Comparison of ENCODE assay signal across 9 cellular contexts in genomic region chr15:90529369-90530249, GRCh38. TPM values are rescaled to one million over a fixed set of nuclear protein-coding genes. Genes with fewer than 3 reads are reported as not detected.
DNase-seq lines count a peak whose midpoint lies in the region; ATAC-seq, FAIRE-seq and TF ChIP-seq lines count a peak whose summit lies in the region.
"Had no signal": no experiment of that assay in that cellular context is flagged by ENCODE, and none has a peak within 500 bp of the region (broad histone marks: within the 10 kb centered on the region; RNA-seq: fewer than 3 reads in every experiment).

Gene CRTC3 (plus strand): TSS chr15:90529923. CDS start chr15:90530072, 149 bp downstream.

- TF ChIP-seq CTCF in fibroblast of villous mesenchyme (IDR thresholded peaks at IDR 0.05; ENCODE audit: insufficient read depth, low read depth, low read length) = no peak
- TF ChIP-seq CTCF in neural crest cell (conservative IDR thresholded peaks at IDR 0.05) = no peak
- no peak for TF ChIP-seq CTCF in thyroid gland (IDR thresholded peaks at IDR 0.05)

- peaks cover 3% of the 10 kb centered on the region for H3K36me3 Mint-ChIP-seq in neural crest cell (ENCODE audit: low read depth)

- 7 to 8% methylated on average over 13 to 17 of the region's 104 CpGs for WGBS in thyroid gland, 2 donors

- H3K27ac ChIP-seq in BLaER1 (peak within 1 kb of the TSS; percentile 92), thyroid gland (peak within 1 kb of the TSS; percentile 70 to 96 (median 93))

- H3K27me3 ChIP-seq in BLaER1 = no peaks in the 10 kb centered on the region
- H3K27me3 ChIP-seq in thyroid gland = no peaks in the 10 kb centered on the region

- FAIRE-seq in RCC 7860 (lab: Jason Lieb, UNC) = no peak
- FAIRE-seq: endometrium had no signal

- ATAC-seq in GM19043 (IDR thresholded peaks at IDR 0.05; ENCODE audit: low read depth, unreplicated experiment) = peak; percentile 55
- ATAC-seq in HG03280 (IDR thresholded peaks at IDR 0.05; ENCODE audit: unreplicated experiment) = peak; percentile 79

- peaks cover 2% of the 10 kb centered on the region for H3K27me3 Mint-ChIP-seq in neural crest cell (ENCODE audit: low read depth)

- TF ChIP-seq POLR2A in thyroid gland (IDR thresholded peaks at IDR 0.05) = peak; percentile 23 to 86

- H3K27ac Mint-ChIP-seq in neural crest cell (ENCODE audit: unreplicated experiment) = peak within 1 kb of the TSS; percentile 92

- H3K4me1 ChIP-seq in BLaER1 (peaks cover 22% of the 10 kb centered on the region), thyroid gland (peaks cover 17 to 24% of the 10 kb centered on the region in 2 donors)

- H3K36me3 ChIP-seq in BLaER1 (0 out of 2 replicates have a peak, but pooled peaks cover 1% of the 10 kb centered on the region), thyroid gland (no peaks in the 10 kb centered on the region)

- intact Hi-C loops in thyroid gland (cut with DNase I) = loop anchor here (10.0 kb wide), 1 partner anchor 85 kb away; no protein-coding TSS in a partner anchor

- H3K4me3 ChIP-seq in BLaER1 (peak within 1 kb of the TSS; percentile 91), fibroblast of villous mesenchyme (ENCODE audit: low read depth, low read length) (peak within 1 kb of the TSS; percentile 69), thyroid gland (replicated peaks in 1 of 3) (peak within 1 kb of the TSS; percentile 9 to 85 (median 50))

- no peaks in the 10 kb centered on the region for H3K9me3 Mint-ChIP-seq in neural crest cell

- H3K9me3 ChIP-seq in BLaER1 (no peaks in the 10 kb centered on the region), thyroid gland (no peaks in the 10 kb centered on the region)

- H3K4me1 Mint-ChIP-seq in neural crest cell = peaks cover 41% of the 10 kb centered on the region

- H3K4me2 ChIP-seq in BLaER1 = peak within 1 kb of the TSS; percentile 99

- H3K4me3 Mint-ChIP-seq in neural crest cell = peak within 1 kb of the TSS; percentile 94

- DNase-seq in RCC 7860 (ENCODE audit: low spot score) = peak; percentile 23
- peak; percentile 85 for DNase-seq in activated effector memory CD4-positive, alpha-beta T cell treated with anti-CD3 and anti-CD28 coated beads, Interleukin-2, amount 50 U/mL, for 16 hours
- DNase-seq in fibroblast of villous mesenchyme (ENCODE audit: low read depth) = peak; percentile 56
- peak; percentile 44 for DNase-seq in neural crest cell (ENCODE audit: low read depth, low spot score)
- DNase-seq in thyroid gland = peak; percentile 57 to 61

- peak within 1 kb of the TSS; percentile 93 for H3K9ac ChIP-seq in BLaER1

- peaks cover 42% of the 10 kb centered on the region for H4K20me1 ChIP-seq in BLaER1

RNA-seq across cellular contexts. Expression of gene CRTC3, which starts in this region (rescaled TPM):
- total RNA-seq in fibroblast of villous mesenchyme (21.2 and 23.2 TPM in 2 replicates), neural crest cell (32.5 and 33.3 TPM in 2 replicates), thyroid gland (10 to 100 TPM; 49.4 to 76.0 (median 62.6) TPM)

Comparison
In these comparisons a context has a peak if more than half of its experiments do, and no peak if none do; other contexts are left out.
1. Peak in every context shown above with its lines: DNase-seq, ATAC-seq, H3K4me3 ChIP-seq and H3K27ac ChIP-seq.
2. DNase-seq: peak in every context shown above with its lines; median percentile 85 in activated effector memory CD4-positive, alpha-beta T cell treated with anti-CD3 and anti-CD28 coated beads, Interleukin-2, amount 50 U/mL, for 16 hours; 59 in thyroid gland; 56 in fibroblast of villous mesenchyme; 44 in neural crest cell; 23 in RCC 7860.